Comparison of ENCODE assay signal across 8 cellular contexts in genomic region chr16:81873843-81874752, GRCh38.
A peak's percentile ranks its signal among the peaks of the same experiment; 100 is the strongest.
DNase-seq lines count a peak whose midpoint lies in the region; ATAC-seq and TF ChIP-seq lines count a peak whose summit lies in the region.

No MANE protein-coding gene starts in this region.

- peak in 1 of 2 donors; percentile 66 for ATAC-seq in CD4-positive, CD25-positive, alpha-beta regulatory T cell (ENCODE audit: low read depth in 2 of 2)
- ATAC-seq in GM18873 (IDR thresholded peaks at IDR 0.05; ENCODE audit: low FRiP score, unreplicated experiment) (peak; percentile 53), T-cell (replicated peaks in 1 of 4) (peak in 2 of 4 experiments; percentile 48 to 58), GM18505 (IDR thresholded peaks at IDR 0.05; ENCODE audit: unreplicated experiment) (no peak)

- no peak overlapping the region for H3K27ac ChIP-seq in CD4-positive, CD25-positive, alpha-beta regulatory T cell (ENCODE audit: insufficient read depth, low read length, poor library complexity, severe bottlenecking)
- H3K27ac ChIP-seq in brain microvascular endothelial cell: no peak overlapping the region
- H3K27ac ChIP-seq in liver (ENCODE audit: low read depth in 1 of 2, low read length in 2 of 2): no peak overlapping the region

- no peaks in the 10 kb centered on the region for H3K36me3 Mint-ChIP-seq in CD4-positive, CD25-positive, alpha-beta regulatory T cell
- H3K36me3 Mint-ChIP-seq in T-cell: no peaks in the 10 kb centered on the region

- POLR2A ChIA-PET in T-cell (lab: Charles Lee): no interaction called here

- WGBS in liver: 14% methylated on average over 6 of the region's 6 CpGs

- no peak overlapping the region for H3K4me3 ChIP-seq in CD4-positive, CD25-positive, alpha-beta regulatory T cell (ENCODE audit: low read depth, low read length)
- H3K4me3 ChIP-seq in brain microvascular endothelial cell (ENCODE audit: low read depth, low read length) (no peak overlapping the region), liver (ENCODE audit: low read depth in 1 of 3, low read length in 3 of 3) (no peak overlapping the region)

- no peak overlapping the region for H3K27ac Mint-ChIP-seq in CD4-positive, CD25-positive, alpha-beta regulatory T cell
- H3K27ac Mint-ChIP-seq in T-cell: no peak overlapping the region

- no peaks in the 10 kb centered on the region for H3K27me3 ChIP-seq in CD4-positive, CD25-positive, alpha-beta regulatory T cell (ENCODE audit: control insufficient read depth, insufficient read depth, low read length)
- H3K27me3 ChIP-seq in brain microvascular endothelial cell (replicated peaks): peaks cover 2% of the 10 kb centered on the region
- no peaks in the 10 kb centered on the region for H3K27me3 ChIP-seq in liver (ENCODE audit: control insufficient read depth in 4 of 4, insufficient read depth in 4 of 4, low read length in 3 of 4)

- no peaks in the 10 kb centered on the region for H3K4me1 ChIP-seq in CD4-positive, CD25-positive, alpha-beta regulatory T cell (ENCODE audit: control insufficient read depth, insufficient read depth, low read length, poor library complexity, severe bottlenecking)
- peaks cover 0 to 7% (median 3%) of the 10 kb centered on the region in 4 donors for H3K4me1 ChIP-seq in liver (ENCODE audit: control insufficient read depth in 4 of 4, insufficient read depth in 4 of 4, low read length in 3 of 4)

- in situ Hi-C loops in brain microvascular endothelial cell (cut with HindIII; ENCODE audit: low pct_ligation_motif_present, low sequenced_read_pairs): no loop called here

- no peak overlapping the region for H3K4me3 Mint-ChIP-seq in CD4-positive, CD25-positive, alpha-beta regulatory T cell
- no peak overlapping the region for H3K4me3 Mint-ChIP-seq in T-cell

- H3K9me3 ChIP-seq in CD4-positive, CD25-positive, alpha-beta regulatory T cell (ENCODE audit: control insufficient read depth in 2 of 2, low read length in 2 of 2): no peaks in the 10 kb centered on the region
- no peaks in the 10 kb centered on the region for H3K9me3 ChIP-seq in liver (ENCODE audit: control insufficient read depth in 4 of 4, low read length in 3 of 4)

- no peak overlapping the region for H3K9ac ChIP-seq in liver (ENCODE audit: low read depth in 1 of 2, low read length in 2 of 2)

- H3K9me3 Mint-ChIP-seq in CD4-positive, CD25-positive, alpha-beta regulatory T cell: no peaks in the 10 kb centered on the region
- no peaks in the 10 kb centered on the region for H3K9me3 Mint-ChIP-seq in T-cell

- peak; percentile 91 for TF ChIP-seq CTCF in brain microvascular endothelial cell (IDR thresholded peaks at IDR 0.05; ENCODE audit: low read depth, low read length, missing control alignments)
- peak; percentile 82 for TF ChIP-seq CTCF in liver (IDR thresholded peaks at IDR 0.05; ENCODE audit: low read depth, low read length, missing input control)

- H3K36me3 ChIP-seq in CD4-positive, CD25-positive, alpha-beta regulatory T cell (ENCODE audit: control insufficient read depth, insufficient read depth, low read length): no peaks in the 10 kb centered on the region
- H3K36me3 ChIP-seq in brain microvascular endothelial cell (replicated peaks) (no peaks in the 10 kb centered on the region), liver (ENCODE audit: control insufficient read depth in 4 of 4, insufficient read depth in 3 of 4, low read depth in 1 of 4, low read length in 3 of 4) (no peaks in the 10 kb centered on the region)

- no peak for TF ChIP-seq POLR2A in GM18505 (IDR thresholded peaks at IDR 0.05; ENCODE audit: borderline replicate concordance, extremely low read depth, insufficient read depth, insufficient read length)

- peak; percentile 74 to 83 for TF ChIP-seq RAD21 in liver (IDR thresholded peaks at IDR 0.05)

- peak in 2 of 3 donors; percentile 14 to 60 for DNase-seq in CD4-positive, CD25-positive, alpha-beta regulatory T cell
- DNase-seq in HT-29 (ENCODE audit: low spot score): peak; percentile 85
- peak in 29 of 34 experiments; percentile 5 to 62 (median 37) for DNase-seq in T-cell
- DNase-seq in brain microvascular endothelial cell: peak; percentile 48
- peak; percentile 26 to 39 for DNase-seq in stimulated activated CD8-positive, alpha-beta memory T cell treated with anti-CD3 and anti-CD28 coated beads, Interleukin-7, amount 100 ng/mL, for 48 hours (ENCODE audit: extremely low read depth in 1 of 2, low read depth in 1 of 2)

- CTCF ChIA-PET in T-cell (lab: Charles Lee): interaction anchor here (0.6 to 1.5 kb wide), 6 partner anchors 17 to 1628 kb away, joined by 3 to 4 read pairs (median 4); no protein-coding TSS in a partner anchor

- H3K4me1 Mint-ChIP-seq in CD4-positive, CD25-positive, alpha-beta regulatory T cell: peaks cover 0 to 11% (median 3%) of the 10 kb centered on the region in 4 donors
- peaks cover 0 to 16% (median 13%) of the 10 kb centered on the region in 3 donors for H3K4me1 Mint-ChIP-seq in T-cell

- H3K27me3 Mint-ChIP-seq in CD4-positive, CD25-positive, alpha-beta regulatory T cell: no peaks in the 10 kb centered on the region
- H3K27me3 Mint-ChIP-seq in T-cell: peaks cover 0 to 5% of the 10 kb centered on the region in 2 donors

TF ChIP-seq in liver, 16 proteins besides CTCF, POLR2A, EP300 and RAD21:
- TF ChIP-seq RXRA (IDR thresholded peaks at IDR 0.05): peak in 1 of 2 donors; percentile 10
- TF ChIP-seq YY1 (IDR thresholded peaks at IDR 0.05): no peak
- peak in 1 of 2 donors; percentile 32 for TF ChIP-seq HNF4A (conservative IDR thresholded peaks at IDR 0.05)
TF ChIP-seq in liver: peak in this region for 2.

Comparison
In these comparisons a context has a peak if more than half of its experiments do, and no peak if none do; other contexts are left out.
1. DNase-seq: peak in every context shown above with its lines; median percentile 85 in HT-29; 48 in brain microvascular endothelial cell; 37 in CD4-positive, CD25-positive, alpha-beta regulatory T cell; 37 in T-cell; 32 in stimulated activated CD8-positive, alpha-beta memory T cell treated with anti-CD3 and anti-CD28 coated beads, Interleukin-7, amount 100 ng/mL, for 48 hours.